Comparison of ENCODE assay signal across 1 cellular context in the genomic region with DNA sequence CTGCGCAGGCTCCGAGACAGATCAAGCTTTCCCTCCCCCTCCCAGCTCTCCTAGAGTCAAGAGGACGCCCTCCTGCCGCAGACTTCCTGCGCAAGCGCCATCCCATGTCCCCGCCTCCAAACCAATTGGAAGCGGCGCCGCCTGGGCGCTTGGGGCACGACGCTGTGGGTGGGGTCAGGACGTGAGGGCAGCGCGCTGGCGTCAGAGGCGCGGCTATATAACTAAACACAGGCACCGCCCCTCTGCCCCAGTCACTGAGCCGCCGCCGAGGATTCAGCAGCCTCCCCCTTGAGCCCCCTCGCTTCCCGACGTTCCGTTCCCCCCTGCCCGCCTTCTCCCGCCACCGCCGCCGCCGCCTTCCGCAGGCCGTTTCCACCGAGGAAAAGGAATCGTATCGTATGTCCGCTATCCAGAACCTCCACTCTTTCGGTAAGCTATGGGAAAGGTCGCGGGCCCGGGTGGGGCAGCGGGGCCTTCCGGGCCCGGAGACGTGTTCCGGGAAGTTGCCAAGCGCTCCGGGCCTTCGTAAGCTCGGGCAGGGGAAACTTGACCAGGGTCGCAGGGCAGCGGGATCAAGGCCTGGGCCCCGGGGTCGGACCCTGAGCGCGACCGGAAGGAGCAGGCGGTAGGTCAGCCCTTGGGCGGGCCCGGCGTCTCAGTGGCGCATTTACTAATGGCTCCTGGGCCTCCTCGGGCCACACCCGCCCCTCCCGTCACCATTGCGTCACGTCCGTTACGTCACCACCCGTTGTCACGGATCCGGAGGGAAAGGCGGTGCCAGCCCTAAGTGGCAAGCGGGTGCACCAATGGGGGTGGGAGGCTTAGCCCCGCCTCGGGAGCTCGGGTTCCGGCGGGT.
TF ChIP-seq lines count a peak whose summit lies in the region.

A gene (plus strand): TSS at position 245 of the 856 bp plus-strand sequence. CDS start 154 bp downstream, at position 399.

TF ChIP-seq in GM23338, 12 proteins besides CTCF, POLR2A, EP300 and RAD21 (continued from another document):
- TF ChIP-seq EZH2 (IDR thresholded peaks at IDR 0.05; ENCODE audit: low read depth, unreplicated experiment) (no peak), POLR2AphosphoS5 (IDR thresholded peaks at IDR 0.05; ENCODE audit: low read depth) (peak; percentile 97), ZNF114 (CRISPR knock-in tag; IDR thresholded peaks at IDR 0.05) (no peak), JUNB (IDR thresholded peaks at IDR 0.05; ENCODE audit: unreplicated experiment) (no peak), ZNF331 (CRISPR knock-in tag; IDR thresholded peaks at IDR 0.05; ENCODE audit: low read depth) (no peak), STAT1 (IDR thresholded peaks at IDR 0.05; ENCODE audit: unreplicated experiment) (no peak)
- TF ChIP-seq, protein P1, sequence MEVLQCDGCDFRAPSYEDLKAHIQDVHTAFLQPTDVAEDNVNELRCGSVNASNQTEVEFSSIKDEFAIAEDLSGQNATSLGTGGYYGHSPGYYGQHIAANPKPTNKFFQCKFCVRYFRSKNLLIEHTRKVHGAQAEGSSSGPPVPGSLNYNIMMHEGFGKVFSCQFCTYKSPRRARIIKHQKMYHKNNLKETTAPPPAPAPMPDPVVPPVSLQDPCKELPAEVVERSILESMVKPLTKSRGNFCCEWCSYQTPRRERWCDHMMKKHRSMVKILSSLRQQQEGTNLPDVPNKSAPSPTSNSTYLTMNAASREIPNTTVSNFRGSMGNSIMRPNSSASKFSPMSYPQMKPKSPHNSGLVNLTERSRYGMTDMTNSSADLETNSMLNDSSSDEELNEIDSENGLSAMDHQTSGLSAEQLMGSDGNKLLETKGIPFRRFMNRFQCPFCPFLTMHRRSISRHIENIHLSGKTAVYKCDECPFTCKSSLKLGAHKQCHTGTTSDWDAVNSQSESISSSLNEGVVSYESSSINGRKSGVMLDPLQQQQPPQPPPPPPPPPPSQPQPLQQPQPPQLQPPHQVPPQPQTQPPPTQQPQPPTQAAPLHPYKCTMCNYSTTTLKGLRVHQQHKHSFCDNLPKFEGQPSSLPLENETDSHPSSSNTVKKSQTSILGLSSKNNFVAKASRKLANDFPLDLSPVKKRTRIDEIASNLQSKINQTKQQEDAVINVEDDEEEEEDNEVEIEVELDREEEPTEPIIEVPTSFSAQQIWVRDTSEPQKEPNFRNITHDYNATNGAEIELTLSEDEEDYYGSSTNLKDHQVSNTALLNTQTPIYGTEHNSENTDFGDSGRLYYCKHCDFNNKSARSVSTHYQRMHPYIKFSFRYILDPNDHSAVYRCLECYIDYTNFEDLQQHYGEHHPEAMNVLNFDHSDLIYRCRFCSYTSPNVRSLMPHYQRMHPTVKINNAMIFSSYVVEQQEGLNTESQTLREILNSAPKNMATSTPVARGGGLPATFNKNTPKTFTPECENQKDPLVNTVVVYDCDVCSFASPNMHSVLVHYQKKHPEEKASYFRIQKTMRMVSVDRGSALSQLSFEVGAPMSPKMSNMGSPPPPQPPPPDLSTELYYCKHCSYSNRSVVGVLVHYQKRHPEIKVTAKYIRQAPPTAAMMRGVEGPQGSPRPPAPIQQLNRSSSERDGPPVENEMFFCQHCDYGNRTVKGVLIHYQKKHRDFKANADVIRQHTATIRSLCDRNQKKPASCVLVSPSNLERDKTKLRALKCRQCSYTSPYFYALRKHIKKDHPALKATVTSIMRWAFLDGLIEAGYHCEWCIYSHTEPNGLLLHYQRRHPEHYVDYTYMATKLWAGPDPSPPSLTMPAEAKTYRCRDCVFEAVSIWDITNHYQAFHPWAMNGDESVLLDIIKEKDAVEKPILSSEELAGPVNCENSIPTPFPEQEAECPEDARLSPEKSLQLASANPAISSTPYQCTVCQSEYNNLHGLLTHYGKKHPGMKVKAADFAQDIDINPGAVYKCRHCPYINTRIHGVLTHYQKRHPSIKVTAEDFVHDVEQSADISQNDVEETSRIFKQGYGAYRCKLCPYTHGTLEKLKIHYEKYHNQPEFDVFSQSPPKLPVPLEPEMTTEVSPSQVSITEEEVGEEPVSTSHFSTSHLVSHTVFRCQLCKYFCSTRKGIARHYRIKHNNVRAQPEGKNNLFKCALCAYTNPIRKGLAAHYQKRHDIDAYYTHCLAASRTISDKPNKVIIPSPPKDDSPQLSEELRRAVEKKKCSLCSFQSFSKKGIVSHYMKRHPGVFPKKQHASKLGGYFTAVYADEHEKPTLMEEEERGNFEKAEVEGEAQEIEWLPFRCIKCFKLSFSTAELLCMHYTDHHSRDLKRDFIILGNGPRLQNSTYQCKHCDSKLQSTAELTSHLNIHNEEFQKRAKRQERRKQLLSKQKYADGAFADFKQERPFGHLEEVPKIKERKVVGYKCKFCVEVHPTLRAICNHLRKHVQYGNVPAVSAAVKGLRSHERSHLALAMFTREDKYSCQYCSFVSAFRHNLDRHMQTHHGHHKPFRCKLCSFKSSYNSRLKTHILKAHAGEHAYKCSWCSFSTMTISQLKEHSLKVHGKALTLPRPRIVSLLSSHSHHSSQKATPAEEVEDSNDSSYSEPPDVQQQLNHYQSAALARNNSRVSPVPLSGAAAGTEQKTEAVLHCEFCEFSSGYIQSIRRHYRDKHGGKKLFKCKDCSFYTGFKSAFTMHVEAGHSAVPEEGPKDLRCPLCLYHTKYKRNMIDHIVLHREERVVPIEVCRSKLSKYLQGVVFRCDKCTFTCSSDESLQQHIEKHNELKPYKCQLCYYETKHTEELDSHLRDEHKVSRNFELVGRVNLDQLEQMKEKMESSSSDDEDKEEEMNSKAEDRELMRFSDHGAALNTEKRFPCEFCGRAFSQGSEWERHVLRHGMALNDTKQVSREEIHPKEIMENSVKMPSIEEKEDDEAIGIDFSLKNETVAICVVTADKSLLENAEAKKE (CRISPR knock-in tag; IDR thresholded peaks at IDR 0.05), result no peak
- TF ChIP-seq, protein P2, sequence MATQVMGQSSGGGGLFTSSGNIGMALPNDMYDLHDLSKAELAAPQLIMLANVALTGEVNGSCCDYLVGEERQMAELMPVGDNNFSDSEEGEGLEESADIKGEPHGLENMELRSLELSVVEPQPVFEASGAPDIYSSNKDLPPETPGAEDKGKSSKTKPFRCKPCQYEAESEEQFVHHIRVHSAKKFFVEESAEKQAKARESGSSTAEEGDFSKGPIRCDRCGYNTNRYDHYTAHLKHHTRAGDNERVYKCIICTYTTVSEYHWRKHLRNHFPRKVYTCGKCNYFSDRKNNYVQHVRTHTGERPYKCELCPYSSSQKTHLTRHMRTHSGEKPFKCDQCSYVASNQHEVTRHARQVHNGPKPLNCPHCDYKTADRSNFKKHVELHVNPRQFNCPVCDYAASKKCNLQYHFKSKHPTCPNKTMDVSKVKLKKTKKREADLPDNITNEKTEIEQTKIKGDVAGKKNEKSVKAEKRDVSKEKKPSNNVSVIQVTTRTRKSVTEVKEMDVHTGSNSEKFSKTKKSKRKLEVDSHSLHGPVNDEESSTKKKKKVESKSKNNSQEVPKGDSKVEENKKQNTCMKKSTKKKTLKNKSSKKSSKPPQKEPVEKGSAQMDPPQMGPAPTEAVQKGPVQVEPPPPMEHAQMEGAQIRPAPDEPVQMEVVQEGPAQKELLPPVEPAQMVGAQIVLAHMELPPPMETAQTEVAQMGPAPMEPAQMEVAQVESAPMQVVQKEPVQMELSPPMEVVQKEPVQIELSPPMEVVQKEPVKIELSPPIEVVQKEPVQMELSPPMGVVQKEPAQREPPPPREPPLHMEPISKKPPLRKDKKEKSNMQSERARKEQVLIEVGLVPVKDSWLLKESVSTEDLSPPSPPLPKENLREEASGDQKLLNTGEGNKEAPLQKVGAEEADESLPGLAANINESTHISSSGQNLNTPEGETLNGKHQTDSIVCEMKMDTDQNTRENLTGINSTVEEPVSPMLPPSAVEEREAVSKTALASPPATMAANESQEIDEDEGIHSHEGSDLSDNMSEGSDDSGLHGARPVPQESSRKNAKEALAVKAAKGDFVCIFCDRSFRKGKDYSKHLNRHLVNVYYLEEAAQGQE (IDR thresholded peaks at IDR 0.05; ENCODE audit: unreplicated experiment), result no peak
